Comparison of ENCODE assay signal across 15 cellular contexts in the genomic region with DNA sequence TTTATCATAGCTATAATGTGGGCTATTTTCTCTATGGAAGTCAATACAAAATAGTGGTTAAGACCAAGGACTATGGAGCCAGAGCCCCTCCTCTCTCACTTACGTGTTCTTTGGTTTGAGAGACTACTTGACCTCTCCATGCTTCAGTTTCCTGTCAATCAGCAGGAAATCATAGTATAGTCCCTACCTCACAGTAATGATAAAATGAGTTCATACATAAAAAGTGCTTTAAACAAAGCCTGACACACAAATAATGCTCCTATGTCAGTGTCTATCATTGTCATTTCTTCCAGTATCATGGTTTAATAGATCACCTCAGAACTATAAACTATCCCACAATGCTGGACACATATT.
DNase-seq lines count a peak whose midpoint lies in the region; ATAC-seq and TF ChIP-seq lines count a peak whose summit lies in the region.
"Had no signal": no experiment of that assay in that cellular context is flagged by ENCODE, and none has a peak within 500 bp of the region (broad histone marks: within the 10 kb centered on the region; RNA-seq: fewer than 3 reads in every experiment).

No MANE protein-coding gene starts in this region.

- TF ChIP-seq CTCF in endodermal cell (conservative IDR thresholded peaks at IDR 0.05) (no peak), osteocyte (IDR thresholded peaks at IDR 0.05) (no peak)

- H3K4me1 ChIP-seq in endodermal cell (ENCODE audit: control insufficient read depth, insufficient read depth, low read length), result peaks cover 10% of the 10 kb centered on the region

- H3K9me3 ChIP-seq in endodermal cell (ENCODE audit: control insufficient read depth, low read length), result no peaks in the 10 kb centered on the region
- H3K9me3 ChIP-seq: adrenal gland, upper lobe of left lung had no signal

- H3K9ac ChIP-seq in endodermal cell (ENCODE audit: extremely low read depth, low read length, poor library complexity, severe bottlenecking), result no peak overlapping the region

- no peak overlapping the region for H3K4me3 ChIP-seq in endodermal cell (ENCODE audit: low read length)
- H3K4me3 ChIP-seq: adrenal gland, upper lobe of left lung had no signal

- intact Hi-C loops in sciatic nerve (cut with DNase I), result no loop called here

- H3K27me3 ChIP-seq in endodermal cell (ENCODE audit: control insufficient read depth, insufficient read depth, low read length, poor library complexity, severe bottlenecking), result no peaks in the 10 kb centered on the region
- H3K27me3 ChIP-seq: adrenal gland, upper lobe of left lung had no signal

- H3K4me3 Mint-ChIP-seq in endodermal cell (no peak overlapping the region), osteocyte (ENCODE audit: unreplicated experiment) (no peak overlapping the region)

- peaks cover 4% of the 10 kb centered on the region for H3K36me3 ChIP-seq in endodermal cell (ENCODE audit: control insufficient read depth, insufficient read depth, low read length)
- H3K36me3 ChIP-seq: adrenal gland, upper lobe of left lung had no signal

- peak in 2 of 3 experiments; percentile 59 to 74 for DNase-seq in NCI-H1417 (lab: John Stamatoyannopoulos, UW)
- DNase-seq in NCI-H1417 treated with DMSO at 0.1 percent for 48 hours (lab: John Stamatoyannopoulos, UW), result no peak
- peak; percentile 25 for DNase-seq in NCI-H774 (lab: John Stamatoyannopoulos, UW)
- no peak for DNase-seq in endodermal cell
- no peak for DNase-seq in osteocyte (ENCODE audit: extremely low spot score, unreplicated experiment)
- DNase-seq in sciatic nerve (ENCODE audit: low spot score), result no peak
- DNase-seq in D341Med (ENCODE audit: low spot score), result no peak
- DNase-seq: 8988T, adrenal gland, kidney glomerular epithelial cell, NCI-H187, occipital lobe, T-cell, upper lobe of left lung had no signal

- ATAC-seq in GM19035 (IDR thresholded peaks at IDR 0.05; ENCODE audit: unreplicated experiment), result no peak
- ATAC-seq in sciatic nerve, result no peak

- peak overlapping the region; percentile 6 for H3K27ac Mint-ChIP-seq in endodermal cell
- H3K27ac Mint-ChIP-seq in osteocyte (ENCODE audit: unreplicated experiment), result peak overlapping the region; percentile 74

- peak overlapping the region; percentile 4 for H3K27ac ChIP-seq in endodermal cell (ENCODE audit: low read depth, low read length)
- H3K27ac ChIP-seq: adrenal gland had no signal

- H3K27me3 Mint-ChIP-seq in endodermal cell (ENCODE audit: insufficient read depth), result no peaks in the 10 kb centered on the region
- H3K27me3 Mint-ChIP-seq in osteocyte (ENCODE audit: unreplicated experiment), result no peaks in the 10 kb centered on the region
- H3K27me3 Mint-ChIP-seq: T-cell had no signal

- H3K36me3 Mint-ChIP-seq in endodermal cell (ENCODE audit: low read depth) (no peaks in the 10 kb centered on the region), osteocyte (ENCODE audit: unreplicated experiment) (peaks cover 13% of the 10 kb centered on the region)

- H3K4me1 Mint-ChIP-seq in endodermal cell (peaks cover 54% of the 10 kb centered on the region), osteocyte (ENCODE audit: unreplicated experiment) (peaks cover 74% of the 10 kb centered on the region)

- H3K9me3 Mint-ChIP-seq in endodermal cell (no peaks in the 10 kb centered on the region), osteocyte (ENCODE audit: unreplicated experiment) (no peaks in the 10 kb centered on the region)
- H3K9me3 Mint-ChIP-seq: T-cell had no signal

- 63 to 86% methylated on average over 1 of the region's 1 CpG for WGBS in endodermal cell (ENCODE audit: insufficient coverage in 1 of 2, insufficient read length in 1 of 2), 2 experiments

Comparison
In these comparisons a context has a peak if more than half of its experiments do, and no peak if none do; other contexts are left out.
1. DNase-seq: peak in NCI-H1417 (2 of 3) and NCI-H774 (single experiment); none in NCI-H1417 treated with DMSO at 0.1 percent for 48 hours (single experiment), endodermal cell (single experiment), osteocyte (single experiment), sciatic nerve (single experiment) and D341Med (single experiment).